In the genomic region with DNA sequence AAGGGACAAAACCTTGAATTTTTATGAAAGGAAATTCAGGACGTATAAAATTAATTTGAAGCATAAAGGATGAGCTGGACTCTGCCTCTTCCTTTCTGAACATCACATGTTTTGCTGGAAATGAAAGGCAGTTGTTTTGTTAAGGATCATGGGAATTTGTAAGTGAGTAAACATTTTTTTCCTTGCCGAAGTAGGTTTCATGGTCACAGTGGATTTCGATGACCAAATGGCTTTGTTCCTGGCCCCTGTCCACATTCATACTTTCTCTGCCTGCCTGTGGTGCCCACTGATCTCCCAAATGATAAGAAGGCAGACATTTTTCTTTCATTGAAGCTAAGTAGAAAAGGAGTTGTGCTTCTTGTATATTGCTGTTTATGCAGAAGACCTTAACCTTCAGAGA, we compare ENCODE assay signal across 17 cellular contexts.
DNase-seq lines count a peak whose midpoint lies in the region; TF ChIP-seq lines count a peak whose summit lies in the region.
"Had no signal": no experiment of that assay in that cellular context is flagged by ENCODE, and none has a peak within 500 bp of the region (broad histone marks: within the 10 kb centered on the region; RNA-seq: fewer than 3 reads in every experiment).

No MANE protein-coding gene starts in this region.

- H3K36me3 ChIP-seq in left ventricle myocardium inferior = no peaks in the 10 kb centered on the region
- no peaks in the 10 kb centered on the region for H3K36me3 ChIP-seq in adrenal gland (replicated peaks in 1 of 2)
- peaks cover 0 to 18% of the 10 kb centered on the region in 2 experiments for H3K36me3 ChIP-seq in mesenchymal stem cell (ENCODE audit: control insufficient read depth in 1 of 2, insufficient read depth in 2 of 2, low read depth in 1 of 2, low read length in 2 of 2)
- peaks cover 0 to 3% of the 10 kb centered on the region in 2 donors for H3K36me3 ChIP-seq in uterus
- H3K36me3 ChIP-seq: thyroid gland had no signal

- H3K14ac ChIP-seq in mesenchymal stem cell (ENCODE audit: low read length in 2 of 2) = no peak overlapping the region

- H3K4me2 ChIP-seq in mesenchymal stem cell (ENCODE audit: low read length, poor library complexity, severe bottlenecking) = no peak overlapping the region

- TF ChIP-seq CTCF in left ventricle myocardium inferior (IDR thresholded peaks at IDR 0.05; ENCODE audit: borderline replicate concordance) (no peak), adrenal gland (IDR thresholded peaks at IDR 0.05) (no peak), uterus (IDR thresholded peaks at IDR 0.05) (no peak)

- intact Hi-C loops in left ventricle myocardium inferior (cut with micrococcal nuclease) = no loop called here
- intact Hi-C loops in cardiac septum (cut with DNase I) = no loop called here
- intact Hi-C loops in adrenal gland (cut with DNase I) = no loop called here
- intact Hi-C loops in uterus (cut with DNase I; ENCODE audit: low total_unique reads) = no loop called here

- H3K9me3 ChIP-seq in left ventricle myocardium inferior (replicated peaks) = no peaks in the 10 kb centered on the region
- H3K9me3 ChIP-seq in adrenal gland (replicated peaks in 1 of 3) = no peaks in the 10 kb centered on the region
- H3K9me3 ChIP-seq in mesenchymal stem cell (ENCODE audit: control insufficient read depth, low read length) = no peaks in the 10 kb centered on the region
- H3K9me3 ChIP-seq in uterus = no peaks in the 10 kb centered on the region
- H3K9me3 ChIP-seq: thyroid gland had no signal

- no peak overlapping the region for H2AFZ ChIP-seq in mesenchymal stem cell (ENCODE audit: low read depth, low read length)

- H3K23ac ChIP-seq in mesenchymal stem cell (ENCODE audit: low read length in 2 of 2) = no peak overlapping the region

- H3K27ac ChIP-seq in left ventricle myocardium inferior (replicated peaks) (peak overlapping the region; percentile 45), adrenal gland (peak overlapping the region; percentile 7 to 73 (median 56)), mesenchymal stem cell (ENCODE audit: low read length, poor library complexity, severe bottlenecking) (no peak overlapping the region), uterus (peak overlapping the region; percentile 18 to 70)
- H3K27ac ChIP-seq: thyroid gland had no signal

- no peak overlapping the region for H4K8ac ChIP-seq in mesenchymal stem cell (ENCODE audit: low read length)

- H2BK15ac ChIP-seq in mesenchymal stem cell (ENCODE audit: low read depth, poor library complexity, severe bottlenecking) = no peak overlapping the region

- 27 to 42% (median 35%) methylated on average over 3 of the region's 3 CpGs for WGBS in adrenal gland, 4 donors
- WGBS in mesenchymal stem cell = 96% methylated on average over 3 of the region's 3 CpGs

- H4K91ac ChIP-seq in mesenchymal stem cell (ENCODE audit: low read length) = no peak overlapping the region

- H3K18ac ChIP-seq in mesenchymal stem cell (ENCODE audit: low read depth in 1 of 2, low read length in 2 of 2) = no peak overlapping the region

- H3K4me1 ChIP-seq in left ventricle myocardium inferior (peaks cover 43% of the 10 kb centered on the region), adrenal gland (replicated peaks in 1 of 2) (peaks cover 14 to 18% of the 10 kb centered on the region in 2 donors), mesenchymal stem cell (ENCODE audit: control insufficient read depth, insufficient read depth, low read depth, low read length) (peaks cover 3% of the 10 kb centered on the region), uterus (no peaks in the 10 kb centered on the region)
- H3K4me1 ChIP-seq: thyroid gland had no signal

- no peak overlapping the region for H2AK5ac ChIP-seq in mesenchymal stem cell (ENCODE audit: low read length, severe bottlenecking)

- H2BK5ac ChIP-seq in mesenchymal stem cell (ENCODE audit: low read depth, low read length, poor library complexity, severe bottlenecking) = no peak overlapping the region

- H3K4me3 ChIP-seq in left ventricle myocardium inferior = no peak overlapping the region
- no peak overlapping the region for H3K4me3 ChIP-seq in adrenal gland
- peak overlapping the region in 1 of 2 experiments; percentile 32 for H3K4me3 ChIP-seq in mesenchymal stem cell (ENCODE audit: insufficient read depth in 1 of 2, low read depth in 1 of 2, low read length in 2 of 2)
- H3K4me3 ChIP-seq in uterus = no peak overlapping the region
- H3K4me3 ChIP-seq: thyroid gland had no signal

- TF ChIP-seq POLR2A in adrenal gland (IDR thresholded peaks at IDR 0.05) = no peak
- TF ChIP-seq POLR2A in uterus (IDR thresholded peaks at IDR 0.05) = no peak

- H3K4ac ChIP-seq in mesenchymal stem cell (ENCODE audit: low read depth in 1 of 2, low read length in 2 of 2) = no peak overlapping the region

- DNase-seq in left ventricle myocardium inferior = no peak
- DNase-seq in cardiac septum (ENCODE audit: low spot score) = no peak
- DNase-seq in adrenal gland = peak; percentile 42 to 82 (median 75)
- peak; percentile 27 for DNase-seq in mesenchymal stem cell
- no peak for DNase-seq in uterus
- no peak for DNase-seq in stimulated activated CD4-positive, alpha-beta T cell treated with anti-CD3 and anti-CD28 coated beads, Interleukin-2, amount 100 ng/mL, for 24 hours
- no peak for DNase-seq in middle frontal gyrus (ENCODE audit: extremely low spot score, low spot score)
- no peak for DNase-seq in NCI-H1436 treated with DMSO at 0.1 percent for 48 hours (lab: John Stamatoyannopoulos, UW)
- DNase-seq: activated CD4-positive, alpha-beta T cell treated with anti-CD3 and anti-CD28 coated beads for 48 hours; activated effector memory CD4-positive, alpha-beta T cell treated with Interleukin-2 at 50 U/mL for 16 hours; AML-193; DND-41; mammary epithelial cell; NCI-H187; NCI-H526; occipital lobe; thyroid gland had no signal

- H3K9ac ChIP-seq in mesenchymal stem cell (ENCODE audit: low read length) = peak overlapping the region; percentile 85

- no peak overlapping the region for H2BK120ac ChIP-seq in mesenchymal stem cell (ENCODE audit: low read depth, low read length)

- peaks cover 50% of the 10 kb centered on the region for H3K79me1 ChIP-seq in mesenchymal stem cell (replicated peaks; ENCODE audit: low read length, poor library complexity, severe bottlenecking)

- no peak overlapping the region for H2BK12ac ChIP-seq in mesenchymal stem cell (ENCODE audit: low read length in 2 of 2)

- H3K27me3 ChIP-seq in left ventricle myocardium inferior (ENCODE audit: low read depth) (no peaks in the 10 kb centered on the region), adrenal gland (no peaks in the 10 kb centered on the region), mesenchymal stem cell (ENCODE audit: control insufficient read depth in 1 of 2, insufficient read depth in 1 of 2, low read length in 2 of 2) (no peaks in the 10 kb centered on the region), uterus (no peaks in the 10 kb centered on the region)
- H3K27me3 ChIP-seq: thyroid gland had no signal

Comparison
In these comparisons a context has a peak if more than half of its experiments do, and no peak if none do; other contexts are left out.
1. DNase-seq: peak in adrenal gland (7 of 7) and mesenchymal stem cell (single experiment); none in left ventricle myocardium inferior (single experiment), cardiac septum (single experiment), uterus (0 of 2), stimulated activated CD4-positive, alpha-beta T cell treated with anti-CD3 and anti-CD28 coated beads, Interleukin-2, amount 100 ng/mL, for 24 hours (0 of 2), middle frontal gyrus (single experiment) and NCI-H1436 treated with DMSO at 0.1 percent for 48 hours (single experiment).